ENCODE assay signal across 8 cellular contexts in genomic region chr7:126856691-126857291, GRCh38.
DNase-seq lines count a peak whose midpoint lies in the region; ATAC-seq and TF ChIP-seq lines count a peak whose summit lies in the region.

No MANE protein-coding gene starts in this region.

- WGBS in smooth muscle cell (ENCODE audit: low lambda C conversion rate) = 48% methylated on average over 2 of the region's 2 CpGs
- 43 to 49% (median 46%) methylated on average over 2 of the region's 2 CpGs for WGBS in spleen, 5 donors

- H3K36me3 ChIP-seq in colonic mucosa (no peaks in the 10 kb centered on the region), smooth muscle cell (ENCODE audit: low read depth) (no peaks in the 10 kb centered on the region), spleen (no peaks in the 10 kb centered on the region)

- no peaks in the 10 kb centered on the region for H3K9me3 ChIP-seq in colonic mucosa
- no peaks in the 10 kb centered on the region for H3K9me3 ChIP-seq in smooth muscle cell (replicated peaks; ENCODE audit: low read depth)
- no peaks in the 10 kb centered on the region for H3K9me3 ChIP-seq in spleen

- H3F3A ChIP-seq in smooth muscle cell (ENCODE audit: low read depth) = no peaks in the 10 kb centered on the region

- H3K27me3 ChIP-seq in colonic mucosa = no peaks in the 10 kb centered on the region
- H3K27me3 ChIP-seq in smooth muscle cell (ENCODE audit: low read depth) = no peaks in the 10 kb centered on the region
- no peaks in the 10 kb centered on the region for H3K27me3 ChIP-seq in spleen (replicated peaks in 1 of 7)

- DNase-seq in EL (peak; percentile 1), colonic mucosa (no peak), smooth muscle cell (lab: John Stamatoyannopoulos, UW; ENCODE audit: unreplicated experiment) (no peak), spleen (no peak)
- peak; percentile 14 for DNase-seq in Jurkat, Clone E6-1 (ENCODE audit: low read depth, low spot score)
- DNase-seq in stimulated activated CD4-positive, alpha-beta T cell treated with anti-CD3 and anti-CD28 coated beads, Interleukin-4, amount 100 ng/mL, for 4 hours = no peak
- no peak for DNase-seq in activated effector memory CD4-positive, alpha-beta T cell treated with Interleukin-2 at 50 U/mL for 16 hours

- peak; percentile 80 for ATAC-seq in GM21367 (IDR thresholded peaks at IDR 0.05; ENCODE audit: unreplicated experiment)

- intact Hi-C loops in colonic mucosa (cut with DNase I) = no loop called here
- intact Hi-C loops in spleen (cut with DNase I; ENCODE audit: low total_unique reads) = no loop called here

- no peaks in the 10 kb centered on the region for H4K20me1 ChIP-seq in smooth muscle cell (ENCODE audit: low read depth)

- H3K4me3 ChIP-seq in Jurkat, Clone E6-1 (ENCODE audit: low read length) = no peak overlapping the region
- H3K4me3 ChIP-seq in colonic mucosa (no peak overlapping the region), smooth muscle cell (no peak overlapping the region), spleen (no peak overlapping the region)

- H3K79me2 ChIP-seq in smooth muscle cell (ENCODE audit: low read depth) = no peaks in the 10 kb centered on the region

- peak; percentile 50 for TF ChIP-seq CTCF in colonic mucosa (IDR thresholded peaks at IDR 0.05)
- peak; percentile 56 for TF ChIP-seq CTCF in smooth muscle cell (IDR thresholded peaks at IDR 0.05; ENCODE audit: borderline replicate concordance, insufficient read depth, poor library complexity, severe bottlenecking)
- peak in 3 of 11 experiments; percentile 20 to 45 (median 37) for TF ChIP-seq CTCF in spleen (IDR thresholded peaks at IDR 0.05 in 8 of 11, conservative IDR thresholded peaks at IDR 0.05 in 3 of 11)

- H3K27ac ChIP-seq in colonic mucosa (no peak overlapping the region), smooth muscle cell (ENCODE audit: low read depth) (no peak overlapping the region), spleen (no peak overlapping the region)

- H3K4me2 ChIP-seq in smooth muscle cell = no peak overlapping the region

- H3K4me1 ChIP-seq in colonic mucosa (no peaks in the 10 kb centered on the region), smooth muscle cell (ENCODE audit: low read depth) (no peaks in the 10 kb centered on the region), spleen (no peaks in the 10 kb centered on the region)

- H3K9ac ChIP-seq in colonic mucosa (ENCODE audit: low read depth in 2 of 2, low read length in 2 of 2) (no peak overlapping the region), smooth muscle cell (ENCODE audit: low read depth) (no peak overlapping the region)

- H2AFZ ChIP-seq in smooth muscle cell (ENCODE audit: low read depth) = no peak overlapping the region

- TF ChIP-seq POLR2A in spleen (IDR thresholded peaks at IDR 0.05) = no peak

Comparison
In these comparisons a context has a peak if more than half of its experiments do, and no peak if none do; other contexts are left out.
1. DNase-seq: peak in EL (single experiment) and Jurkat, Clone E6-1 (single experiment); none in colonic mucosa (single experiment), smooth muscle cell (single experiment), spleen (single experiment), stimulated activated CD4-positive, alpha-beta T cell treated with anti-CD3 and anti-CD28 coated beads, Interleukin-4, amount 100 ng/mL, for 4 hours (0 of 2) and activated effector memory CD4-positive, alpha-beta T cell treated with Interleukin-2 at 50 U/mL for 16 hours (single experiment).